1 cellular context compared by ENCODE assay signal in genomic region chr2:69100220-69100723, GRCh38.
TF ChIP-seq lines count a peak whose summit lies in the region.

No MANE protein-coding gene starts in this region.

TF ChIP-seq in IMR-90, 13 proteins besides CTCF, POLR2A, EP300 and RAD21:
- no peak for TF ChIP-seq ELK1 (IDR thresholded peaks at IDR 0.05; ENCODE audit: borderline replicate concordance, low read depth, low read length)
- TF ChIP-seq CHD1 (IDR thresholded peaks at IDR 0.05; ENCODE audit: low read depth, low read length): no peak
